ENCODE assay signal across 21 cellular contexts in genomic region chr4:158835456-158836369, GRCh38.
DNase-seq lines count a peak whose midpoint lies in the region; ATAC-seq, FAIRE-seq and TF ChIP-seq lines count a peak whose summit lies in the region.
"Had no signal": no experiment of that assay in that cellular context is flagged by ENCODE, and none has a peak within 500 bp of the region (broad histone marks: within the 10 kb centered on the region; RNA-seq: fewer than 3 reads in every experiment).

No MANE protein-coding gene starts in this region.

- no peak for FAIRE-seq in small intestine (lab: Jason Lieb, UNC)

- no peak for TF ChIP-seq CTCF in Caco-2 (IDR thresholded peaks at IDR 0.05; ENCODE audit: insufficient read depth in 1 of 2, low read depth in 1 of 2, low read length in 1 of 2, severe bottlenecking in 1 of 2, unreplicated experiment in 1 of 2)
- no peak for TF ChIP-seq CTCF in esophagus squamous epithelium (IDR thresholded peaks at IDR 0.05)

- CTCF ChIA-PET in activated naive CD4-positive, alpha-beta T cell treated with anti-CD3 and anti-CD28 coated beads, Interleukin-2, amount 10 ng/mL, durations not matched to agents 7 days and 5 days (lab: Charles Lee): no interaction called here
- CTCF ChIA-PET in Caco-2 (lab: Charles Lee): no interaction called here

- H3K27ac ChIP-seq in small intestine (ENCODE audit: low read depth in 1 of 2, low read length in 1 of 2) (no peak overlapping the region), esophagus squamous epithelium (no peak overlapping the region)
- H3K27ac ChIP-seq: GM23248, tibial nerve had no signal

- H3K4me3 Mint-ChIP-seq in activated naive CD4-positive, alpha-beta T cell treated with anti-CD3 and anti-CD28 coated beads, Interleukin-2, amount 10 ng/mL, durations not matched to agents 7 days and 5 days: no peak overlapping the region
- H3K4me3 Mint-ChIP-seq in Caco-2 (ENCODE audit: unreplicated experiment): no peak overlapping the region
- H3K4me3 Mint-ChIP-seq: CD4-positive, CD25-positive, alpha-beta regulatory T cell; neural crest cell; stimulated activated naive B cell treated with anti-CD40 and anti-IgM and Interleukin-4, amounts not matched to agents 10 μg/mL and 1 μg/mL and 100 μg/mL, for 72 hours had no signal

- POLR2A ChIA-PET in Caco-2 (lab: Charles Lee): interaction anchor here (0.7 kb wide), 1 partner anchor 16 kb away, joined by 8 read pairs; no protein-coding TSS in a partner anchor

- H3K27me3 ChIP-seq in small intestine (ENCODE audit: control insufficient read depth in 2 of 2, insufficient read depth in 2 of 2, low read length in 2 of 2) (no peaks in the 10 kb centered on the region), Caco-2 (replicated peaks; ENCODE audit: control insufficient read depth, insufficient read depth, low read length) (no peaks in the 10 kb centered on the region), esophagus squamous epithelium (no peaks in the 10 kb centered on the region)
- H3K27me3 ChIP-seq: tibial nerve had no signal

- H3K4me3 ChIP-seq in small intestine (ENCODE audit: low read depth in 1 of 2, low read length in 2 of 2): no peak overlapping the region
- H3K4me3 ChIP-seq in Caco-2 (ENCODE audit: low read depth, low read length): no peak overlapping the region
- H3K4me3 ChIP-seq in esophagus squamous epithelium: no peak overlapping the region
- H3K4me3 ChIP-seq: GM23248, tibial nerve had no signal

- peaks cover 24% of the 10 kb centered on the region for H3K36me3 Mint-ChIP-seq in activated naive CD4-positive, alpha-beta T cell treated with anti-CD3 and anti-CD28 coated beads, Interleukin-2, amount 10 ng/mL, durations not matched to agents 7 days and 5 days
- H3K36me3 Mint-ChIP-seq in Caco-2 (ENCODE audit: insufficient read depth, unreplicated experiment): peaks cover 5% of the 10 kb centered on the region

- no peak for TF ChIP-seq POLR2A in esophagus squamous epithelium (IDR thresholded peaks at IDR 0.05)

- intact Hi-C loops in Caco-2 (cut with micrococcal nuclease; ENCODE audit: unreplicated experiment) (loop anchor here (5.0 kb wide), 1 partner anchor 33 kb away; no protein-coding TSS in a partner anchor), esophagus squamous epithelium (cut with DNase I) (no loop called here)

- DNase-seq in activated naive CD4-positive, alpha-beta T cell treated with anti-CD3 and anti-CD28 coated beads, Interleukin-2, amount 10 ng/mL, durations not matched to agents 7 days and 5 days: no peak
- DNase-seq in activated naive CD4-positive, alpha-beta T cell (lab: John Stamatoyannopoulos, UW): no peak
- peak; percentile 33 for DNase-seq in OCI-M1 (lab: John Stamatoyannopoulos, UW)
- peak; percentile 20 for DNase-seq in iPS-NIHi7 (ENCODE audit: extremely low spot score)
- DNase-seq in small intestine: no peak
- no peak for DNase-seq in Caco-2
- no peak for DNase-seq in esophagus squamous epithelium (lab: John Stamatoyannopoulos, UW)
- DNase-seq: activated CD4-positive, CD25-positive, alpha-beta regulatory T cell treated with anti-CD3 and anti-CD28 coated beads, Interleukin-2, amount 50 U/mL, for 72 hours; activated naive CD4-positive, alpha-beta T cell treated with Interleukin-2 at 50 U/mL for 16 hours; anterior cingulate cortex; CD4-positive, CD25-positive, alpha-beta regulatory T cell; DMS79; GM23248; midbrain; SK-N-SH; stimulated activated naive B cell treated with anti-CD40 and anti-IgM and Interleukin-4, amounts not matched to agents 10 μg/mL and 1 μg/mL and 100 μg/mL, for 72 hours; T1000 had no signal

- no peak for ATAC-seq in HG03175 (IDR thresholded peaks at IDR 0.05; ENCODE audit: unreplicated experiment)
- ATAC-seq: Panc1; stimulated activated naive B cell treated with anti-CD40 and anti-IgM and Interleukin-4, amounts not matched to agents 10 μg/mL and 1 μg/mL and 100 μg/mL, for 72 hours had no signal

- 78 to 93% (median 90%) methylated on average over 3 of the region's 3 CpGs for WGBS in small intestine, 3 donors
- WGBS in esophagus squamous epithelium, 2 donors: 75 to 87% methylated on average over 3 of the region's 3 CpGs

- H3K9me3 Mint-ChIP-seq in activated naive CD4-positive, alpha-beta T cell treated with anti-CD3 and anti-CD28 coated beads, Interleukin-2, amount 10 ng/mL, durations not matched to agents 7 days and 5 days: no peaks in the 10 kb centered on the region
- H3K9me3 Mint-ChIP-seq in Caco-2 (ENCODE audit: unreplicated experiment): no peaks in the 10 kb centered on the region
- H3K9me3 Mint-ChIP-seq: neural crest cell; stimulated activated naive B cell treated with anti-CD40 and anti-IgM and Interleukin-4, amounts not matched to agents 10 μg/mL and 1 μg/mL and 100 μg/mL, for 72 hours had no signal

- H3K9me3 ChIP-seq in small intestine (ENCODE audit: control insufficient read depth, low read depth) (no peaks in the 10 kb centered on the region), Caco-2 (no peaks in the 10 kb centered on the region), esophagus squamous epithelium (no peaks in the 10 kb centered on the region)
- H3K9me3 ChIP-seq: SK-N-SH, tibial nerve had no signal

- peaks cover 2 to 3% of the 10 kb centered on the region in 2 donors for H3K36me3 ChIP-seq in small intestine (ENCODE audit: control insufficient read depth in 2 of 2, insufficient read depth in 2 of 2, low read length in 2 of 2)
- no peaks in the 10 kb centered on the region; the same call in none of the 2 replicates for H3K36me3 ChIP-seq in Caco-2 (ENCODE audit: control insufficient read depth, insufficient read depth, low read length)
- H3K36me3 ChIP-seq in esophagus squamous epithelium: peaks cover 0 to 71% (median 9%) of the 10 kb centered on the region in 3 donors

- peak overlapping the region; percentile 38 for H3K27ac Mint-ChIP-seq in activated naive CD4-positive, alpha-beta T cell treated with anti-CD3 and anti-CD28 coated beads, Interleukin-2, amount 10 ng/mL, durations not matched to agents 7 days and 5 days
- H3K27ac Mint-ChIP-seq in Caco-2 (ENCODE audit: unreplicated experiment): no peak overlapping the region
- H3K27ac Mint-ChIP-seq: CD4-positive, CD25-positive, alpha-beta regulatory T cell; stimulated activated naive B cell treated with anti-CD40 and anti-IgM and Interleukin-4, amounts not matched to agents 10 μg/mL and 1 μg/mL and 100 μg/mL, for 72 hours had no signal

- no TSS peak for BruUV-seq in Caco-2 (replicated peaks; lab: Mats Ljungman, UMichigan)

- no peaks in the 10 kb centered on the region for H3K27me3 Mint-ChIP-seq in activated naive CD4-positive, alpha-beta T cell treated with anti-CD3 and anti-CD28 coated beads, Interleukin-2, amount 10 ng/mL, durations not matched to agents 7 days and 5 days
- H3K27me3 Mint-ChIP-seq in Caco-2 (ENCODE audit: insufficient read depth, unreplicated experiment): no peaks in the 10 kb centered on the region
- H3K27me3 Mint-ChIP-seq: CD4-positive, CD25-positive, alpha-beta regulatory T cell had no signal

- peaks cover 3 to 6% of the 10 kb centered on the region in 2 donors for H3K4me1 ChIP-seq in small intestine (ENCODE audit: control insufficient read depth in 2 of 2, insufficient read depth in 1 of 2, low read depth in 1 of 2, low read length in 1 of 2)
- H3K4me1 ChIP-seq in Caco-2: peaks cover 18% of the 10 kb centered on the region
- H3K4me1 ChIP-seq in esophagus squamous epithelium: no peaks in the 10 kb centered on the region
- H3K4me1 ChIP-seq: tibial nerve had no signal

- peaks cover 2% of the 10 kb centered on the region for H3K4me1 Mint-ChIP-seq in activated naive CD4-positive, alpha-beta T cell treated with anti-CD3 and anti-CD28 coated beads, Interleukin-2, amount 10 ng/mL, durations not matched to agents 7 days and 5 days
- peaks cover 30% of the 10 kb centered on the region for H3K4me1 Mint-ChIP-seq in Caco-2 (ENCODE audit: low read depth, unreplicated experiment)
- H3K4me1 Mint-ChIP-seq: neural crest cell; stimulated activated naive B cell treated with anti-CD40 and anti-IgM and Interleukin-4, amounts not matched to agents 10 μg/mL and 1 μg/mL and 100 μg/mL, for 72 hours had no signal

Comparison
In these comparisons a context has a peak if more than half of its experiments do, and no peak if none do; other contexts are left out.
1. DNase-seq: peak in OCI-M1 (single experiment) and iPS-NIHi7 (single experiment); none in activated naive CD4-positive, alpha-beta T cell treated with anti-CD3 and anti-CD28 coated beads, Interleukin-2, amount 10 ng/mL, durations not matched to agents 7 days and 5 days (single experiment), activated naive CD4-positive, alpha-beta T cell (0 of 4), small intestine (single experiment), Caco-2 (0 of 2) and esophagus squamous epithelium (single experiment).